ENCODE assay signal across 8 cellular contexts in genomic region chr3:197305854-197306253, GRCh38. TPM values are rescaled to one million over a fixed set of nuclear protein-coding genes. Genes with fewer than 3 reads are reported as not detected.
DNase-seq lines count a peak whose midpoint lies in the region; ATAC-seq, FAIRE-seq and TF ChIP-seq lines count a peak whose summit lies in the region.

No MANE protein-coding gene starts in this region.

- H3K27me3 Mint-ChIP-seq in activated naive CD8-positive, alpha-beta T cell treated with anti-CD3 and anti-CD28 coated beads, Interleukin-2, amount 50 U/mL, for 24 hours, result peaks cover 14% of the 10 kb centered on the region

- H3K27me3 ChIP-seq in thyroid gland (no peaks in the 10 kb centered on the region), right atrium auricular region (no peaks in the 10 kb centered on the region), gastroesophageal sphincter (no peaks in the 10 kb centered on the region)

- ATAC-seq in A549 (no peak), GM18907 (IDR thresholded peaks at IDR 0.05; ENCODE audit: unreplicated experiment) (peak; percentile 90), HG03039 (IDR thresholded peaks at IDR 0.05; ENCODE audit: unreplicated experiment) (peak; percentile 78), gastroesophageal sphincter (no peak)
- peak; percentile 93 for ATAC-seq in activated naive CD8-positive, alpha-beta T cell treated with anti-CD3 and anti-CD28 coated beads, Interleukin-2, amount 50 U/mL, for 24 hours

- POLR2A ChIA-PET in A549 (lab: Yijun Ruan, JAX), result no interaction called here

- no peak overlapping the region for H3K27ac Mint-ChIP-seq in activated naive CD8-positive, alpha-beta T cell treated with anti-CD3 and anti-CD28 coated beads, Interleukin-2, amount 50 U/mL, for 24 hours

- H3K4me3 ChIP-seq in A549 (no peak overlapping the region), thyroid gland (replicated peaks in 1 of 3) (no peak overlapping the region), right atrium auricular region (no peak overlapping the region), gastroesophageal sphincter (no peak overlapping the region)

- H3K9me3 Mint-ChIP-seq in activated naive CD8-positive, alpha-beta T cell treated with anti-CD3 and anti-CD28 coated beads, Interleukin-2, amount 50 U/mL, for 24 hours, result no peaks in the 10 kb centered on the region

- H3K4me2 ChIP-seq in A549, result peak overlapping the region; percentile 58

- H3K36me3 ChIP-seq in thyroid gland (no peaks in the 10 kb centered on the region), right atrium auricular region (no peaks in the 10 kb centered on the region), gastroesophageal sphincter (no peaks in the 10 kb centered on the region)

- DNase-seq in A549 (ENCODE audit: low read depth in 1 of 2, low spot score in 1 of 2) (no peak), thyroid gland (no peak), right atrium auricular region (ENCODE audit: low spot score) (no peak)
- no peak for DNase-seq in activated naive CD8-positive, alpha-beta T cell treated with anti-CD3 and anti-CD28 coated beads, Interleukin-2, amount 50 U/mL, for 24 hours
- DNase-seq in effector CD8-positive, alpha-beta T cell (lab: John Stamatoyannopoulos, UW), result no peak

- TF ChIP-seq RAD21 in A549 (conservative IDR thresholded peaks at IDR 0.05 in 1 of 2, IDR thresholded peaks at IDR 0.05 in 1 of 2), result no peak

- H3K4me1 ChIP-seq in A549 (peaks cover 35% of the 10 kb centered on the region), thyroid gland (peaks cover 16 to 22% of the 10 kb centered on the region in 2 donors), right atrium auricular region (peaks cover 0 to 15% of the 10 kb centered on the region in 2 donors), gastroesophageal sphincter (peaks cover 0 to 9% (median 4%) of the 10 kb centered on the region in 3 donors)

- no peak for TF ChIP-seq POLR2A in A549 (IDR thresholded peaks at IDR 0.05; ENCODE audit: low read length)
- no peak for TF ChIP-seq POLR2A in thyroid gland (IDR thresholded peaks at IDR 0.05)
- no peak for TF ChIP-seq POLR2A in gastroesophageal sphincter (IDR thresholded peaks at IDR 0.05)

- intact Hi-C loops in thyroid gland (cut with DNase I), result no loop called here

- no peak for TF ChIP-seq EP300 in A549 (IDR thresholded peaks at IDR 0.05)
- TF ChIP-seq EP300 in gastroesophageal sphincter (IDR thresholded peaks at IDR 0.05), result no peak

- no peak overlapping the region for H3K4me3 Mint-ChIP-seq in activated naive CD8-positive, alpha-beta T cell treated with anti-CD3 and anti-CD28 coated beads, Interleukin-2, amount 50 U/mL, for 24 hours

- WGBS in A549 (ENCODE audit: missing lambda C conversion rate), result 43% methylated on average over 1 of the region's 1 CpG
- 79 to 80% methylated on average over 1 of the region's 1 CpG for WGBS in thyroid gland, 2 donors
- 67% methylated on average over 1 of the region's 1 CpG; no CpG with 5 or more reads in 1 of the 2 donors for WGBS in gastroesophageal sphincter (ENCODE audit: low coverage in 1 of 2), 2 donors

- no peaks in the 10 kb centered on the region for H3K9me3 ChIP-seq in A549
- no peaks in the 10 kb centered on the region for H3K9me3 ChIP-seq in thyroid gland
- no peaks in the 10 kb centered on the region for H3K9me3 ChIP-seq in right atrium auricular region
- H3K9me3 ChIP-seq in gastroesophageal sphincter, result no peaks in the 10 kb centered on the region

- no peaks in the 10 kb centered on the region for H3K36me3 Mint-ChIP-seq in activated naive CD8-positive, alpha-beta T cell treated with anti-CD3 and anti-CD28 coated beads, Interleukin-2, amount 50 U/mL, for 24 hours (ENCODE audit: low read depth)

- TF ChIP-seq CTCF in A549 (IDR thresholded peaks at IDR 0.05), result no peak
- TF ChIP-seq CTCF in thyroid gland (IDR thresholded peaks at IDR 0.05), result no peak
- no peak for TF ChIP-seq CTCF in right atrium auricular region (IDR thresholded peaks at IDR 0.05)
- TF ChIP-seq CTCF in gastroesophageal sphincter (IDR thresholded peaks at IDR 0.05), result no peak

- FAIRE-seq in A549 (lab: Jason Lieb, UNC), result no peak

- CTCF ChIA-PET in A549 (lab: Yijun Ruan, JAX), result no interaction called here

- H3K4me1 Mint-ChIP-seq in activated naive CD8-positive, alpha-beta T cell treated with anti-CD3 and anti-CD28 coated beads, Interleukin-2, amount 50 U/mL, for 24 hours, result peaks cover 35% of the 10 kb centered on the region

- H3K27ac ChIP-seq in A549 (peak overlapping the region; percentile 41 to 47; a peak in 5 of 6 replicates), thyroid gland (no peak overlapping the region), right atrium auricular region (no peak overlapping the region), gastroesophageal sphincter (no peak overlapping the region)

TF ChIP-seq in A549, 52 proteins besides CTCF, POLR2A, EP300 and RAD21:
- TF ChIP-seq MYC (IDR thresholded peaks at IDR 0.05; ENCODE audit: borderline replicate concordance, low read length) (no peak), ZFP36 (IDR thresholded peaks at IDR 0.05; ENCODE audit: borderline replicate concordance, partially characterized antibody) (no peak), HOXB5 (CRISPR knock-in tag; IDR thresholded peaks at IDR 0.05) (no peak), JUN (IDR thresholded peaks at IDR 0.05) (no peak), EHF (CRISPR knock-in tag; IDR thresholded peaks at IDR 0.05) (no peak), HDAC2 (IDR thresholded peaks at IDR 0.05) (no peak), NPAS2 (CRISPR knock-in tag; IDR thresholded peaks at IDR 0.05; ENCODE audit: borderline replicate concordance) (no peak), SREBF2 (IDR thresholded peaks at IDR 0.05) (no peak), BHLHE40 (IDR thresholded peaks at IDR 0.05; ENCODE audit: low read depth, low read length) (no peak), JUNB (IDR thresholded peaks at IDR 0.05) (no peak)

RNA-seq across cellular contexts. Expression of gene DLG1, which starts 7.4 kb away (rescaled TPM):
- polyA plus RNA-seq in A549 (2011; rRNA removed), result 33.9 and 40.7 TPM in 2 replicates
- 5.9 and 6.8 TPM in 2 replicates for polyA plus RNA-seq in A549 (2012; cell fraction: cytosol; rRNA removed)
- 8.1 and 10.2 TPM in 2 replicates for polyA plus RNA-seq in A549 (2012; cell fraction: nucleus; rRNA removed)
- 26.4 to 29.6 TPM (median 27.0 TPM) in 3 replicates for polyA plus RNA-seq in A549 (2017; fragmentation: RNase III; extraction: RNeasy Plus Mini Kit Qiagen cat#74134 plus additional on column Dnase treatment)
- polyA minus RNA-seq in A549 (2011; rRNA and poly(A)+ RNA removed), result 24.7 and 31.8 TPM in 2 replicates
- 100 to 1,000 TPM; 111 to 233 (median 174) TPM for total RNA-seq in thyroid gland
- 10 to 100 TPM; 24.4 to 49.9 TPM for total RNA-seq in right atrium auricular region
- total RNA-seq in gastroesophageal sphincter, result 10 to 100 TPM; 71.4 to 90.4 (median 80.9) TPM

Comparison
In these comparisons a context has a peak if more than half of its experiments do, and no peak if none do; other contexts are left out.
1. ATAC-seq: peak in GM18907 (single experiment), HG03039 (single experiment) and activated naive CD8-positive, alpha-beta T cell treated with anti-CD3 and anti-CD28 coated beads, Interleukin-2, amount 50 U/mL, for 24 hours (single experiment); none in A549 (0 of 2) and gastroesophageal sphincter (single experiment).
2. H3K27ac ChIP-seq: peak in A549 (2 of 2); none in thyroid gland (0 of 3), right atrium auricular region (0 of 2) and gastroesophageal sphincter (0 of 4).